1 cellular context compared by ENCODE assay signal in the genomic region with DNA sequence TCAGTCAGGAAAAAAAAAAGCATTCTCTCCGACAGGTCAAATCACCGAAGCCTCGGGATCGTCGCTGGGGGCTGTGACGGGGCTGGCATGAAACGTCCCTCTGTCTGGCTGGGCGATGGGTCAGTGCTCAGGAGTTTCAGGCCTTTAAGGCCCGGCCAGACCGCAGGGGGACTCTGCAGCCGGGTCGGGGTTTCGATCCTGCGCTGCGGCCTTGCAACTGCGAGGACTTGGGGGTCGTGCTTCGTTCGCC.
TF ChIP-seq lines count a peak whose summit lies in the region.

No MANE protein-coding gene starts in this region.

TF ChIP-seq in HEK293, 187 proteins besides CTCF, POLR2A, EP300 and RAD21 (continued from another document):
- TF ChIP-seq, protein P1, sequence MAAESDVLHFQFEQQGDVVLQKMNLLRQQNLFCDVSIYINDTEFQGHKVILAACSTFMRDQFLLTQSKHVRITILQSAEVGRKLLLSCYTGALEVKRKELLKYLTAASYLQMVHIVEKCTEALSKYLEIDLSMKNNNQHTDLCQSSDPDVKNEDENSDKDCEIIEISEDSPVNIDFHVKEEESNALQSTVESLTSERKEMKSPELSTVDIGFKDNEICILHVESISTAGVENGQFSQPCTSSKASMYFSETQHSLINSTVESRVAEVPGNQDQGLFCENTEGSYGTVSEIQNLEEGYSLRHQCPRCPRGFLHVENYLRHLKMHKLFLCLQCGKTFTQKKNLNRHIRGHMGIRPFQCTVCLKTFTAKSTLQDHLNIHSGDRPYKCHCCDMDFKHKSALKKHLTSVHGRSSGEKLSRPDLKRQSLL (tag by site-specific recombination; IDR thresholded peaks at IDR 0.05), result no peak
- TF ChIP-seq WT1 (tag by site-specific recombination; IDR thresholded peaks at IDR 0.05), result peak; percentile 66; the same call in 1 of the 2 replicates
- TF ChIP-seq ZBTB48 (tag by site-specific recombination; IDR thresholded peaks at IDR 0.05), result peak; percentile 54; the same call in 1 of the 2 replicates
- 0 out of 2 replicates have a peak, but pooled peaks have one; percentile 49 for TF ChIP-seq ZNF2 (tag by site-specific recombination; IDR thresholded peaks at IDR 0.05)
- TF ChIP-seq, protein P2, sequence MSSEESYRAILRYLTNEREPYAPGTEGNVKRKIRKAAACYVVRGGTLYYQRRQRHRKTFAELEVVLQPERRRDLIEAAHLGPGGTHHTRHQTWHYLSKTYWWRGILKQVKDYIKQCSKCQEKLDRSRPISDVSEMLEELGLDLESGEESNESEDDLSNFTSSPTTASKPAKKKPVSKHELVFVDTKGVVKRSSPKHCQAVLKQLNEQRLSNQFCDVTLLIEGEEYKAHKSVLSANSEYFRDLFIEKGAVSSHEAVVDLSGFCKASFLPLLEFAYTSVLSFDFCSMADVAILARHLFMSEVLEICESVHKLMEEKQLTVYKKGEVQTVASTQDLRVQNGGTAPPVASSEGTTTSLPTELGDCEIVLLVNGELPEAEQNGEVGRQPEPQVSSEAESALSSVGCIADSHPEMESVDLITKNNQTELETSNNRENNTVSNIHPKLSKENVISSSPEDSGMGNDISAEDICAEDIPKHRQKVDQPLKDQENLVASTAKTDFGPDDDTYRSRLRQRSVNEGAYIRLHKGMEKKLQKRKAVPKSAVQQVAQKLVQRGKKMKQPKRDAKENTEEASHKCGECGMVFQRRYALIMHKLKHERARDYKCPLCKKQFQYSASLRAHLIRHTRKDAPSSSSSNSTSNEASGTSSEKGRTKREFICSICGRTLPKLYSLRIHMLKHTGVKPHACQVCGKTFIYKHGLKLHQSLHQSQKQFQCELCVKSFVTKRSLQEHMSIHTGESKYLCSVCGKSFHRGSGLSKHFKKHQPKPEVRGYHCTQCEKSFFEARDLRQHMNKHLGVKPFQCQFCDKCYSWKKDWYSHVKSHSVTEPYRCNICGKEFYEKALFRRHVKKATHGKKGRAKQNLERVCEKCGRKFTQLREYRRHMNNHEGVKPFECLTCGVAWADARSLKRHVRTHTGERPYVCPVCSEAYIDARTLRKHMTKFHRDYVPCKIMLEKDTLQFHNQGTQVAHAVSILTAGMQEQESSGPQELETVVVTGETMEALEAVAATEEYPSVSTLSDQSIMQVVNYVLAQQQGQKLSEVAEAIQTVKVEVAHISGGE (tag by site-specific recombination; conservative IDR thresholded peaks at IDR 0.05; ENCODE audit: low read depth), result no peak
- no peak for TF ChIP-seq ZNF48 (tag by site-specific recombination; IDR thresholded peaks at IDR 0.05)
- TF ChIP-seq ZNF335 (tag by site-specific recombination; conservative IDR thresholded peaks at IDR 0.05), result no peak; the same call in 1 of the 2 replicates
- TF ChIP-seq YY2 (tag by site-specific recombination; IDR thresholded peaks at IDR 0.05), result no peak
- TF ChIP-seq ZBTB7A (tag by site-specific recombination; IDR thresholded peaks at IDR 0.05; ENCODE audit: low read depth), result 0 out of 2 replicates have a peak, but pooled peaks have one; percentile 27
- TF ChIP-seq ZNF629 (tag by site-specific recombination; IDR thresholded peaks at IDR 0.05), result no peak; the same call in 1 of the 2 replicates
- TF ChIP-seq, protein P3, sequence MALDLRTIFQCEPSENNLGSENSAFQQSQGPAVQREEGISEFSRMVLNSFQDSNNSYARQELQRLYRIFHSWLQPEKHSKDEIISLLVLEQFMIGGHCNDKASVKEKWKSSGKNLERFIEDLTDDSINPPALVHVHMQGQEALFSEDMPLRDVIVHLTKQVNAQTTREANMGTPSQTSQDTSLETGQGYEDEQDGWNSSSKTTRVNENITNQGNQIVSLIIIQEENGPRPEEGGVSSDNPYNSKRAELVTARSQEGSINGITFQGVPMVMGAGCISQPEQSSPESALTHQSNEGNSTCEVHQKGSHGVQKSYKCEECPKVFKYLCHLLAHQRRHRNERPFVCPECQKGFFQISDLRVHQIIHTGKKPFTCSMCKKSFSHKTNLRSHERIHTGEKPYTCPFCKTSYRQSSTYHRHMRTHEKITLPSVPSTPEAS (tag by site-specific recombination; IDR thresholded peaks at IDR 0.05), result no peak
- TF ChIP-seq GFI1B (tag by site-specific recombination; IDR thresholded peaks at IDR 0.05), result no peak
- TF ChIP-seq, protein P4, sequence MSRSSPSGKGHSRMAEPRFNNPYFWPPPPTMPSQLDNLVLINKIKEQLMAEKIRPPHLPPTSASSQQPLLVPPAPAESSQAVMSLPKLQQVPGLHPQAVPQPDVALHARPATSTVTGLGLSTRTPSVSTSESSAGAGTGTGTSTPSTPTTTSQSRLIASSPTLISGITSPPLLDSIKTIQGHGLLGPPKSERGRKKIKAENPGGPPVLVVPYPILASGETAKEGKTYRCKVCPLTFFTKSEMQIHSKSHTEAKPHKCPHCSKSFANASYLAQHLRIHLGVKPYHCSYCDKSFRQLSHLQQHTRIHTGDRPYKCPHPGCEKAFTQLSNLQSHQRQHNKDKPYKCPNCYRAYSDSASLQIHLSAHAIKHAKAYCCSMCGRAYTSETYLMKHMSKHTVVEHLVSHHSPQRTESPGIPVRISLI (tag by site-specific recombination; IDR thresholded peaks at IDR 0.05), result peak; percentile 58
- no peak for TF ChIP-seq OVOL3 (tag by site-specific recombination; IDR thresholded peaks at IDR 0.05)
- no peak for TF ChIP-seq ZNF777 (tag by site-specific recombination; IDR thresholded peaks at IDR 0.05; ENCODE audit: borderline replicate concordance)
- no peak for TF ChIP-seq ZNF558 (tag by site-specific recombination; IDR thresholded peaks at IDR 0.05)
- no peak for TF ChIP-seq HOXD13 (CRISPR knock-in tag; IDR thresholded peaks at IDR 0.05; ENCODE audit: borderline replicate concordance)
- TF ChIP-seq ZNF626 (tag by site-specific recombination; IDR thresholded peaks at IDR 0.05), result no peak
- TF ChIP-seq, protein P5, sequence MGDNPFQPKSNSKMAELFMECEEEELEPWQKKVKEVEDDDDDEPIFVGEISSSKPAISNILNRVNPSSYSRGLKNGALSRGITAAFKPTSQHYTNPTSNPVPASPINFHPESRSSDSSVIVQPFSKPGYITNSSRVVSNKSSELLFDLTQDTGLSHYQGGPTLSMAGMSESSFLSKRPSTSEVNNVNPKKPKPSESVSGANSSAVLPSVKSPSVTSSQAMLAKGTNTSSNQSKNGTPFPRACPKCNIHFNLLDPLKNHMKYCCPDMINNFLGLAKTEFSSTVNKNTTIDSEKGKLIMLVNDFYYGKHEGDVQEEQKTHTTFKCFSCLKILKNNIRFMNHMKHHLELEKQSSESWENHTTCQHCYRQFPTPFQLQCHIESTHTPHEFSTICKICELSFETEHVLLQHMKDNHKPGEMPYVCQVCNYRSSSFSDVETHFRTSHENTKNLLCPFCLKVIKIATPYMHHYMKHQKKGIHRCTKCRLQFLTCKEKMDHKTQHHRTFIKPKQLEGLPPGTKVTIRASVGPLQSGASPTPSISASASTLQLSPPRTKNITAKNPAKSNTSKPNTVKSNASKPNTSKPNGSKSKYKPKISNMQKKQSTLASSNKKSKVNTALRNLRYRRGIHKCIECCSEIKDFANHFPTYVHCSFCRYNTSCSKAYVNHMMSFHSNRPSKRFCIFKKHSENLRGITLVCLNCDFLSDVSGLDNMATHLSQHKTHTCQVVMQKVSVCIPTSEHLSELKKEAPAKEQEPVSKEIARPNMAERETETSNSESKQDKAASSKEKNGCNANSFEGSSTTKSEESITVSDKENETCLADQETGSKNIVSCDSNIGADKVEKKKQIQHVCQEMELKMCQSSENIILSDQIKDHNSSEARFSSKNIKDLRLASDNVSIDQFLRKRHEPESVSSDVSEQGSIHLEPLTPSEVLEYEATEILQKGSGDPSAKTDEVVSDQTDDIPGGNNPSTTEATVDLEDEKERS (tag by site-specific recombination; IDR thresholded peaks at IDR 0.05), result no peak
- TF ChIP-seq SETDB1 (IDR thresholded peaks at IDR 0.05; ENCODE audit: insufficient read length, low read length), result peak; percentile 16
- TF ChIP-seq ZNF610 (tag by site-specific recombination; IDR thresholded peaks at IDR 0.05; ENCODE audit: borderline replicate concordance), result 0 out of 2 replicates have a peak, but pooled peaks have one; percentile 42
- no peak for TF ChIP-seq SP3 (tag by site-specific recombination; IDR thresholded peaks at IDR 0.05)
